ENCODE assay signal across 1 cellular context in the genomic region with DNA sequence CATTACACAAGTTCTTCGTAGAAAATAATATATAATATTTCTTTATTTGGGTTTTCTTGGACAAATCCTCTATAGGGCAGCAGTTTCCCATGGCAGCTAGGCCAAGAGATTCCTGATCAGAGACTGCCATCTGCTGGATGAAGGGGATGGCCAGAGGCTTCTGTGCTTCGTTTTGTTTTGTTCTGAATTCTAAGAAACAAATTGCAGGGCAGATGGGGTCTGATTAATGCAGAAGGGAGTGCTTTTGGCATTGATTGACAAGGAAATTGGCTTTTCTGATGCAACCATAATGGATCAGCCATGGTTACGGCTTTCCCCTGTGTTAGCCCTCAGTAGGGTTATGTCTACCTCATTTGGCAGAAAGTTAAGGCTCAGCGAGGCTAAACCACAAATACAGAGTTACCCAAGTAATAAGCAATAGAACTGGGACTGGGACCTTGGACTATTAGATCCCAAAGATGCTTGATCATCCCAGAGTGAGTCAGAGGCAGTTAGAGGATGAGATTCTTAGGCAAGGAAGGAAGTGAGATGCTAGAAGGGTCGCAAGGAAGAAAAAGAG.
TF ChIP-seq lines count a peak whose summit lies in the region.

No MANE protein-coding gene starts in this region.

TF ChIP-seq in HCT116, 20 proteins besides CTCF, POLR2A, EP300 and RAD21 (continued from another document):
- TF ChIP-seq, protein P1, sequence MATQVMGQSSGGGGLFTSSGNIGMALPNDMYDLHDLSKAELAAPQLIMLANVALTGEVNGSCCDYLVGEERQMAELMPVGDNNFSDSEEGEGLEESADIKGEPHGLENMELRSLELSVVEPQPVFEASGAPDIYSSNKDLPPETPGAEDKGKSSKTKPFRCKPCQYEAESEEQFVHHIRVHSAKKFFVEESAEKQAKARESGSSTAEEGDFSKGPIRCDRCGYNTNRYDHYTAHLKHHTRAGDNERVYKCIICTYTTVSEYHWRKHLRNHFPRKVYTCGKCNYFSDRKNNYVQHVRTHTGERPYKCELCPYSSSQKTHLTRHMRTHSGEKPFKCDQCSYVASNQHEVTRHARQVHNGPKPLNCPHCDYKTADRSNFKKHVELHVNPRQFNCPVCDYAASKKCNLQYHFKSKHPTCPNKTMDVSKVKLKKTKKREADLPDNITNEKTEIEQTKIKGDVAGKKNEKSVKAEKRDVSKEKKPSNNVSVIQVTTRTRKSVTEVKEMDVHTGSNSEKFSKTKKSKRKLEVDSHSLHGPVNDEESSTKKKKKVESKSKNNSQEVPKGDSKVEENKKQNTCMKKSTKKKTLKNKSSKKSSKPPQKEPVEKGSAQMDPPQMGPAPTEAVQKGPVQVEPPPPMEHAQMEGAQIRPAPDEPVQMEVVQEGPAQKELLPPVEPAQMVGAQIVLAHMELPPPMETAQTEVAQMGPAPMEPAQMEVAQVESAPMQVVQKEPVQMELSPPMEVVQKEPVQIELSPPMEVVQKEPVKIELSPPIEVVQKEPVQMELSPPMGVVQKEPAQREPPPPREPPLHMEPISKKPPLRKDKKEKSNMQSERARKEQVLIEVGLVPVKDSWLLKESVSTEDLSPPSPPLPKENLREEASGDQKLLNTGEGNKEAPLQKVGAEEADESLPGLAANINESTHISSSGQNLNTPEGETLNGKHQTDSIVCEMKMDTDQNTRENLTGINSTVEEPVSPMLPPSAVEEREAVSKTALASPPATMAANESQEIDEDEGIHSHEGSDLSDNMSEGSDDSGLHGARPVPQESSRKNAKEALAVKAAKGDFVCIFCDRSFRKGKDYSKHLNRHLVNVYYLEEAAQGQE (IDR thresholded peaks at IDR 0.05; ENCODE audit: low read depth), result no peak
- TF ChIP-seq ELF1 (IDR thresholded peaks at IDR 0.05; ENCODE audit: borderline replicate concordance, low read depth), result no peak
- no peak for TF ChIP-seq JUND (IDR thresholded peaks at IDR 0.05)
- no peak for TF ChIP-seq CEBPB (IDR thresholded peaks at IDR 0.05; ENCODE audit: low read depth)
- TF ChIP-seq EZH2 (IDR thresholded peaks at IDR 0.05), result no peak
- no peak for TF ChIP-seq TCF7L2 (IDR thresholded peaks at IDR 0.05; ENCODE audit: borderline replicate concordance, extremely low read depth, insufficient read depth, insufficient read length)
- TF ChIP-seq, protein P2, sequence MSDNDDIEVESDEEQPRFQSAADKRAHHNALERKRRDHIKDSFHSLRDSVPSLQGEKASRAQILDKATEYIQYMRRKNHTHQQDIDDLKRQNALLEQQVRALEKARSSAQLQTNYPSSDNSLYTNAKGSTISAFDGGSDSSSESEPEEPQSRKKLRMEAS (IDR thresholded peaks at IDR 0.05), result no peak
- TF ChIP-seq ZBTB33 (IDR thresholded peaks at IDR 0.05; ENCODE audit: extremely low read depth, insufficient replicate concordance, low read length), result no peak
- no peak for TF ChIP-seq CBX3 (IDR thresholded peaks at IDR 0.05; ENCODE audit: low read depth)
- no peak for TF ChIP-seq SP1 (IDR thresholded peaks at IDR 0.05; ENCODE audit: low read depth)
- no peak for TF ChIP-seq SRF (IDR thresholded peaks at IDR 0.05; ENCODE audit: low read depth)
- TF ChIP-seq, protein P3, sequence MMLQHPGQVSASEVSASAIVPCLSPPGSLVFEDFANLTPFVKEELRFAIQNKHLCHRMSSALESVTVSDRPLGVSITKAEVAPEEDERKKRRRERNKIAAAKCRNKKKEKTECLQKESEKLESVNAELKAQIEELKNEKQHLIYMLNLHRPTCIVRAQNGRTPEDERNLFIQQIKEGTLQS (IDR thresholded peaks at IDR 0.05), result no peak
